1 cellular context compared by ENCODE assay signal in the genomic region with DNA sequence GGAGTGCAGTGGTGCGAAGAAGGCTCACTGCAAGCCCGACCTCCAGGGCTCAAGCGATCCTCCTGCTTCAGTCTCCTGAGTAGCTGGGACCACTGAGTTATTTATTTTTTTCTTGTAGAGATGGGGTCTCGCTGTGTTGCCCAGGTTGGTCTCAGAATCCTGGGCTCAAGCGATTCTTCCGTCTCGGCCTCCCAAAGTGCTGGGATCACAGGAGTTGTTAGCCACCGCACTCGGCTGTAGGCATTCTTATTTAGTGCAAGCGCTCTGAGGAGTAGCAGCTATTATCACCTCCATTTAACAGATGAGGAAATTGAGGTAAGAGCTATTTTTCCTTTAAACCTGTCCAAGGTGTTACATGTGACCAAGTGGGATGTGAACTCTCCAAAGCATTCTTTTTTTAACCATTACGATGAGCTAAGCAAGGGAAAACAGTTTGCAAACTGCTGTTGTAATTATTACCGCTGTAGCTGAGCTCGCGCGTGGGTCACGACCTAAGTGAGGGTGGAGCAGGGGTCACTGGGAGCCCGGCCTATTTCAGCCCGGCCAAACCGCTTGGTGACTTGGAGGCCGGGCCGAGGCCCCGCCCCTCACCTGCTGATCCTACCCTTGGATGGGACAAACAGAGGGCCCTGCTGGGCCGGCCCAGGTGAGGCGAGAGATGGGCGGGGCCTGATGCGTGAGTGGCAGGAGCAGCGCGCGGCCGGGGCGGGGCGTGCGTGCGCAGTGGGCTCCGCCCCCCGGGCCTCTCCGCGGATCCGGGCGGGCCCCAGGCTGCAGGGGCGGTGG.
TF ChIP-seq lines count a peak whose summit lies in the region.

No MANE protein-coding gene starts in this region.

TF ChIP-seq in GM12878, 131 proteins besides CTCF, POLR2A, EP300 and RAD21 (continues in another document):
- 0 out of 2 replicates have a peak, but pooled peaks have one; percentile 39 for TF ChIP-seq ZNF207 (IDR thresholded peaks at IDR 0.05; ENCODE audit: borderline replicate concordance)
- TF ChIP-seq SRF (IDR thresholded peaks at IDR 0.05; ENCODE audit: low read depth in 2 of 2, low read length in 2 of 2): no peak
- TF ChIP-seq FOXK2 (IDR thresholded peaks at IDR 0.05): no peak
- TF ChIP-seq, protein P1, sequence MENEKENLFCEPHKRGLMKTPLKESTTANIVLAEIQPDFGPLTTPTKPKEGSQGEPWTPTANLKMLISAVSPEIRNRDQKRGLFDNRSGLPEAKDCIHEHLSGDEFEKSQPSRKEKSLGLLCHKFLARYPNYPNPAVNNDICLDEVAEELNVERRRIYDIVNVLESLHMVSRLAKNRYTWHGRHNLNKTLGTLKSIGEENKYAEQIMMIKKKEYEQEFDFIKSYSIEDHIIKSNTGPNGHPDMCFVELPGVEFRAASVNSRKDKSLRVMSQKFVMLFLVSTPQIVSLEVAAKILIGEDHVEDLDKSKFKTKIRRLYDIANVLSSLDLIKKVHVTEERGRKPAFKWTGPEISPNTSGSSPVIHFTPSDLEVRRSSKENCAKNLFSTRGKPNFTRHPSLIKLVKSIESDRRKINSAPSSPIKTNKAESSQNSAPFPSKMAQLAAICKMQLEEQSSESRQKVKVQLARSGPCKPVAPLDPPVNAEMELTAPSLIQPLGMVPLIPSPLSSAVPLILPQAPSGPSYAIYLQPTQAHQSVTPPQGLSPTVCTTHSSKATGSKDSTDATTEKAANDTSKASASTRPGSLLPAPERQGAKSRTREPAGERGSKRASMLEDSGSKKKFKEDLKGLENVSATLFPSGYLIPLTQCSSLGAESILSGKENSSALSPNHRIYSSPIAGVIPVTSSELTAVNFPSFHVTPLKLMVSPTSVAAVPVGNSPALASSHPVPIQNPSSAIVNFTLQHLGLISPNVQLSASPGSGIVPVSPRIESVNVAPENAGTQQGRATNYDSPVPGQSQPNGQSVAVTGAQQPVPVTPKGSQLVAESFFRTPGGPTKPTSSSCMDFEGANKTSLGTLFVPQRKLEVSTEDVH (IDR thresholded peaks at IDR 0.05; ENCODE audit: low read depth, partially characterized antibody): no peak
- TF ChIP-seq, protein P2, sequence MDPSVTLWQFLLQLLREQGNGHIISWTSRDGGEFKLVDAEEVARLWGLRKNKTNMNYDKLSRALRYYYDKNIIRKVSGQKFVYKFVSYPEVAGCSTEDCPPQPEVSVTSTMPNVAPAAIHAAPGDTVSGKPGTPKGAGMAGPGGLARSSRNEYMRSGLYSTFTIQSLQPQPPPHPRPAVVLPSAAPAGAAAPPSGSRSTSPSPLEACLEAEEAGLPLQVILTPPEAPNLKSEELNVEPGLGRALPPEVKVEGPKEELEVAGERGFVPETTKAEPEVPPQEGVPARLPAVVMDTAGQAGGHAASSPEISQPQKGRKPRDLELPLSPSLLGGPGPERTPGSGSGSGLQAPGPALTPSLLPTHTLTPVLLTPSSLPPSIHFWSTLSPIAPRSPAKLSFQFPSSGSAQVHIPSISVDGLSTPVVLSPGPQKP (IDR thresholded peaks at IDR 0.05; ENCODE audit: low read depth, low read length): no peak
- no peak; the same call in 1 of the 2 replicates for TF ChIP-seq RB1 (IDR thresholded peaks at IDR 0.05; ENCODE audit: borderline replicate concordance)
- peak; percentile 73 for TF ChIP-seq DPF2 (IDR thresholded peaks at IDR 0.05)
- TF ChIP-seq MEF2B (IDR thresholded peaks at IDR 0.05; ENCODE audit: partially characterized antibody, poor library complexity, severe bottlenecking): no peak
- TF ChIP-seq PML (IDR thresholded peaks at IDR 0.05; ENCODE audit: low read length): no peak
- no peak for TF ChIP-seq SMARCA5 (IDR thresholded peaks at IDR 0.05)
- TF ChIP-seq, protein P3, sequence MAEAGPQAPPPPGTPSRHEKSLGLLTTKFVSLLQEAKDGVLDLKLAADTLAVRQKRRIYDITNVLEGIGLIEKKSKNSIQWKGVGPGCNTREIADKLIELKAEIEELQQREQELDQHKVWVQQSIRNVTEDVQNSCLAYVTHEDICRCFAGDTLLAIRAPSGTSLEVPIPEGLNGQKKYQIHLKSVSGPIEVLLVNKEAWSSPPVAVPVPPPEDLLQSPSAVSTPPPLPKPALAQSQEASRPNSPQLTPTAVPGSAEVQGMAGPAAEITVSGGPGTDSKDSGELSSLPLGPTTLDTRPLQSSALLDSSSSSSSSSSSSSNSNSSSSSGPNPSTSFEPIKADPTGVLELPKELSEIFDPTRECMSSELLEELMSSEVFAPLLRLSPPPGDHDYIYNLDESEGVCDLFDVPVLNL (IDR thresholded peaks at IDR 0.05; ENCODE audit: low read depth, low read length): no peak
- TF ChIP-seq, protein P4, sequence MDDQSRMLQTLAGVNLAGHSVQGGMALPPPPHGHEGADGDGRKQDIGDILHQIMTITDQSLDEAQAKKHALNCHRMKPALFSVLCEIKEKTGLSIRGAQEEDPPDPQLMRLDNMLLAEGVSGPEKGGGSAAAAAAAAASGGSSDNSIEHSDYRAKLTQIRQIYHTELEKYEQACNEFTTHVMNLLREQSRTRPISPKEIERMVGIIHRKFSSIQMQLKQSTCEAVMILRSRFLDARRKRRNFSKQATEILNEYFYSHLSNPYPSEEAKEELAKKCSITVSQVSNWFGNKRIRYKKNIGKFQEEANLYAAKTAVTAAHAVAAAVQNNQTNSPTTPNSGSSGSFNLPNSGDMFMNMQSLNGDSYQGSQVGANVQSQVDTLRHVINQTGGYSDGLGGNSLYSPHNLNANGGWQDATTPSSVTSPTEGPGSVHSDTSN (IDR thresholded peaks at IDR 0.05; ENCODE audit: insufficient replicate concordance, low read depth, low read length): peak; percentile 93
- TF ChIP-seq, protein P5, sequence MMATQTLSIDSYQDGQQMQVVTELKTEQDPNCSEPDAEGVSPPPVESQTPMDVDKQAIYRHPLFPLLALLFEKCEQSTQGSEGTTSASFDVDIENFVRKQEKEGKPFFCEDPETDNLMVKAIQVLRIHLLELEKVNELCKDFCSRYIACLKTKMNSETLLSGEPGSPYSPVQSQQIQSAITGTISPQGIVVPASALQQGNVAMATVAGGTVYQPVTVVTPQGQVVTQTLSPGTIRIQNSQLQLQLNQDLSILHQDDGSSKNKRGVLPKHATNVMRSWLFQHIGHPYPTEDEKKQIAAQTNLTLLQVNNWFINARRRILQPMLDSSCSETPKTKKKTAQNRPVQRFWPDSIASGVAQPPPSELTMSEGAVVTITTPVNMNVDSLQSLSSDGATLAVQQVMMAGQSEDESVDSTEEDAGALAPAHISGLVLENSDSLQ (IDR thresholded peaks at IDR 0.05): peak; percentile 96
- TF ChIP-seq, protein P6, sequence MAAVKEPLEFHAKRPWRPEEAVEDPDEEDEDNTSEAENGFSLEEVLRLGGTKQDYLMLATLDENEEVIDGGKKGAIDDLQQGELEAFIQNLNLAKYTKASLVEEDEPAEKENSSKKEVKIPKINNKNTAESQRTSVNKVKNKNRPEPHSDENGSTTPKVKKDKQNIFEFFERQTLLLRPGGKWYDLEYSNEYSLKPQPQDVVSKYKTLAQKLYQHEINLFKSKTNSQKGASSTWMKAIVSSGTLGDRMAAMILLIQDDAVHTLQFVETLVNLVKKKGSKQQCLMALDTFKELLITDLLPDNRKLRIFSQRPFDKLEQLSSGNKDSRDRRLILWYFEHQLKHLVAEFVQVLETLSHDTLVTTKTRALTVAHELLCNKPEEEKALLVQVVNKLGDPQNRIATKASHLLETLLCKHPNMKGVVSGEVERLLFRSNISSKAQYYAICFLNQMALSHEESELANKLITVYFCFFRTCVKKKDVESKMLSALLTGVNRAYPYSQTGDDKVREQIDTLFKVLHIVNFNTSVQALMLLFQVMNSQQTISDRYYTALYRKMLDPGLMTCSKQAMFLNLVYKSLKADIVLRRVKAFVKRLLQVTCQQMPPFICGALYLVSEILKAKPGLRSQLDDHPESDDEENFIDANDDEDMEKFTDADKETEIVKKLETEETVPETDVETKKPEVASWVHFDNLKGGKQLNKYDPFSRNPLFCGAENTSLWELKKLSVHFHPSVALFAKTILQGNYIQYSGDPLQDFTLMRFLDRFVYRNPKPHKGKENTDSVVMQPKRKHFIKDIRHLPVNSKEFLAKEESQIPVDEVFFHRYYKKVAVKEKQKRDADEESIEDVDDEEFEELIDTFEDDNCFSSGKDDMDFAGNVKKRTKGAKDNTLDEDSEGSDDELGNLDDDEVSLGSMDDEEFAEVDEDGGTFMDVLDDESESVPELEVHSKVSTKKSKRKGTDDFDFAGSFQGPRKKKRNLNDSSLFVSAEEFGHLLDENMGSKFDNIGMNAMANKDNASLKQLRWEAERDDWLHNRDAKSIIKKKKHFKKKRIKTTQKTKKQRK (IDR thresholded peaks at IDR 0.05; ENCODE audit: low read depth, low read length): no peak
- TF ChIP-seq SMAD1 (IDR thresholded peaks at IDR 0.05; ENCODE audit: low read depth, partially characterized antibody): no peak
- TF ChIP-seq, protein P7, sequence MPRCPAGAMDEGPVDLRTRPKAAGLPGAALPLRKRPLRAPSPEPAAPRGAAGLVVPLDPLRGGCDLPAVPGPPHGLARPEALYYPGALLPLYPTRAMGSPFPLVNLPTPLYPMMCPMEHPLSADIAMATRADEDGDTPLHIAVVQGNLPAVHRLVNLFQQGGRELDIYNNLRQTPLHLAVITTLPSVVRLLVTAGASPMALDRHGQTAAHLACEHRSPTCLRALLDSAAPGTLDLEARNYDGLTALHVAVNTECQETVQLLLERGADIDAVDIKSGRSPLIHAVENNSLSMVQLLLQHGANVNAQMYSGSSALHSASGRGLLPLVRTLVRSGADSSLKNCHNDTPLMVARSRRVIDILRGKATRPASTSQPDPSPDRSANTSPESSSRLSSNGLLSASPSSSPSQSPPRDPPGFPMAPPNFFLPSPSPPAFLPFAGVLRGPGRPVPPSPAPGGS (IDR thresholded peaks at IDR 0.05; ENCODE audit: borderline replicate concordance, insufficient read depth, low read depth, low read length, poor library complexity, severe bottlenecking): no peak
- TF ChIP-seq, protein P8, sequence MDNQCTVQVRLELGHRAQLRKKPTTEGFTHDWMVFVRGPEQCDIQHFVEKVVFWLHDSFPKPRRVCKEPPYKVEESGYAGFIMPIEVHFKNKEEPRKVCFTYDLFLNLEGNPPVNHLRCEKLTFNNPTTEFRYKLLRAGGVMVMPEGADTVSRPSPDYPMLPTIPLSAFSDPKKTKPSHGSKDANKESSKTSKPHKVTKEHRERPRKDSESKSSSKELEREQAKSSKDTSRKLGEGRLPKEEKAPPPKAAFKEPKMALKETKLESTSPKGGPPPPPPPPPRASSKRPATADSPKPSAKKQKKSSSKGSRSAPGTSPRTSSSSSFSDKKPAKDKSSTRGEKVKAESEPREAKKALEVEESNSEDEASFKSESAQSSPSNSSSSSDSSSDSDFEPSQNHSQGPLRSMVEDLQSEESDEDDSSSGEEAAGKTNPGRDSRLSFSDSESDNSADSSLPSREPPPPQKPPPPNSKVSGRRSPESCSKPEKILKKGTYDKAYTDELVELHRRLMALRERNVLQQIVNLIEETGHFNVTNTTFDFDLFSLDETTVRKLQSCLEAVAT (IDR thresholded peaks at IDR 0.05): no peak
- TF ChIP-seq GATAD2B (conservative IDR thresholded peaks at IDR 0.05; ENCODE audit: low read depth): 0 out of 2 replicates have a peak, but pooled peaks have one; percentile 30
- TF ChIP-seq RELA (IDR thresholded peaks at IDR 0.05; ENCODE audit: borderline replicate concordance, partially characterized antibody): no peak
- TF ChIP-seq NR2C1 (IDR thresholded peaks at IDR 0.05): no peak
- TF ChIP-seq SP1 (IDR thresholded peaks at IDR 0.05; ENCODE audit: low read depth, low read length): peak; percentile 27
- TF ChIP-seq, protein P9, sequence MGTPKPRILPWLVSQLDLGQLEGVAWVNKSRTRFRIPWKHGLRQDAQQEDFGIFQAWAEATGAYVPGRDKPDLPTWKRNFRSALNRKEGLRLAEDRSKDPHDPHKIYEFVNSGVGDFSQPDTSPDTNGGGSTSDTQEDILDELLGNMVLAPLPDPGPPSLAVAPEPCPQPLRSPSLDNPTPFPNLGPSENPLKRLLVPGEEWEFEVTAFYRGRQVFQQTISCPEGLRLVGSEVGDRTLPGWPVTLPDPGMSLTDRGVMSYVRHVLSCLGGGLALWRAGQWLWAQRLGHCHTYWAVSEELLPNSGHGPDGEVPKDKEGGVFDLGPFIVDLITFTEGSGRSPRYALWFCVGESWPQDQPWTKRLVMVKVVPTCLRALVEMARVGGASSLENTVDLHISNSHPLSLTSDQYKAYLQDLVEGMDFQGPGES (IDR thresholded peaks at IDR 0.05): no peak
- TF ChIP-seq RCOR1 (conservative IDR thresholded peaks at IDR 0.05; ENCODE audit: low read depth, low read length): no peak
- no peak for TF ChIP-seq BCL11A (IDR thresholded peaks at IDR 0.05; ENCODE audit: low read depth, low read length)
- TF ChIP-seq NR2F1 (conservative IDR thresholded peaks at IDR 0.05): peak; percentile 80
- TF ChIP-seq TBL1XR1 (IDR thresholded peaks at IDR 0.05; ENCODE audit: low read depth, low read length): no peak
- TF ChIP-seq, protein P10, sequence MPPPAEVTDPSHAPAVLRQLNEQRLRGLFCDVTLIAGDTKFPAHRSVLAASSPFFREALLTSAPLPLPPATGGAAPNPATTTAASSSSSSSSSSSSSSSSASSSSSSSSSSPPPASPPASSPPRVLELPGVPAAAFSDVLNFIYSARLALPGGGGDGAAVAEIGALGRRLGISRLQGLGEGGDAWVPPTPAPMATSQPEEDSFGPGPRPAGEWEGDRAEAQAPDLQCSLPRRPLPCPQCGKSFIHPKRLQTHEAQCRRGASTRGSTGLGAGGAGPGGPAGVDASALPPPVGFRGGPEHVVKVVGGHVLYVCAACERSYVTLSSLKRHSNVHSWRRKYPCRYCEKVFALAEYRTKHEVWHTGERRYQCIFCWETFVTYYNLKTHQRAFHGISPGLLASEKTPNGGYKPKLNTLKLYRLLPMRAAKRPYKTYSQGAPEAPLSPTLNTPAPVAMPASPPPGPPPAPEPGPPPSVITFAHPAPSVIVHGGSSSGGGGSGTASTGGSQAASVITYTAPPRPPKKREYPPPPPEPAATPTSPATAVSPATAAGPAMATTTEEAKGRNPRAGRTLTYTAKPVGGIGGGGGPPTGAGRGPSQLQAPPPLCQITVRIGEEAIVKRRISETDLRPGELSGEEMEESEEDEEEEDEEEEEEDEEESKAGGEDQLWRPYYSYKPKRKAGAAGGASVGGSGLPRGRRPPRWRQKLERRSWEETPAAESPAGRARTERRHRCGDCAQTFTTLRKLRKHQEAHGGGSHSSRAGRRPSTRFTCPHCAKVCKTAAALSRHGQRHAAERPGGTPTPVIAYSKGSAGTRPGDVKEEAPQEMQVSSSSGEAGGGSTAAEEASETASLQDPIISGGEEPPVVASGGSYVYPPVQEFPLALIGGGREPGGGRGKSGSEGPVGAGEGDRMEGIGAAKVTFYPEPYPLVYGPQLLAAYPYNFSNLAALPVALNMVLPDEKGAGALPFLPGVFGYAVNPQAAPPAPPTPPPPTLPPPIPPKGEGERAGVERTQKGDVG (CRISPR knock-in tag; IDR thresholded peaks at IDR 0.05): no peak
- TF ChIP-seq CHD1 (IDR thresholded peaks at IDR 0.05; ENCODE audit: low read depth, low read length): no peak
- TF ChIP-seq, protein P11, sequence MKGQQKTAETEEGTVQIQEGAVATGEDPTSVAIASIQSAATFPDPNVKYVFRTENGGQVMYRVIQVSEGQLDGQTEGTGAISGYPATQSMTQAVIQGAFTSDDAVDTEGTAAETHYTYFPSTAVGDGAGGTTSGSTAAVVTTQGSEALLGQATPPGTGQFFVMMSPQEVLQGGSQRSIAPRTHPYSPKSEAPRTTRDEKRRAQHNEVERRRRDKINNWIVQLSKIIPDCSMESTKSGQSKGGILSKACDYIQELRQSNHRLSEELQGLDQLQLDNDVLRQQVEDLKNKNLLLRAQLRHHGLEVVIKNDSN (IDR thresholded peaks at IDR 0.05; ENCODE audit: borderline replicate concordance, extremely low read length, insufficient read depth, low read depth, low read length): no peak
- TF ChIP-seq RAD51 (IDR thresholded peaks at IDR 0.05): no peak
- no peak for TF ChIP-seq MEF2A (IDR thresholded peaks at IDR 0.05; ENCODE audit: insufficient read depth, low read depth, low read length)
- TF ChIP-seq MYC (IDR thresholded peaks at IDR 0.05; ENCODE audit: insufficient read depth, insufficient read length, insufficient replicate concordance, low read length, severe bottlenecking): no peak
- no peak for TF ChIP-seq HCFC1 (IDR thresholded peaks at IDR 0.05; ENCODE audit: low read length)
- no peak for TF ChIP-seq ZNF274 (IDR thresholded peaks at IDR 0.05; ENCODE audit: insufficient read depth, insufficient read length)
- no peak for TF ChIP-seq POLR2AphosphoS5 (IDR thresholded peaks at IDR 0.05; ENCODE audit: low read length)
- TF ChIP-seq RUNX3 (IDR thresholded peaks at IDR 0.05; ENCODE audit: low read length): no peak
